Comparison of ENCODE assay signal across 17 cellular contexts in genomic region chr6:154306696-154307095, GRCh38. TPM values are rescaled to one million over a fixed set of nuclear protein-coding genes. Genes with fewer than 3 reads are reported as not detected.
DNase-seq lines count a peak whose midpoint lies in the region; ATAC-seq and TF ChIP-seq lines count a peak whose summit lies in the region.
"Had no signal": no experiment of that assay in that cellular context is flagged by ENCODE, and none has a peak within 500 bp of the region (broad histone marks: within the 10 kb centered on the region; RNA-seq: fewer than 3 reads in every experiment).

No MANE protein-coding gene starts in this region.

- H3K36me3 ChIP-seq in PC-9 (ENCODE audit: low read depth), result no peaks in the 10 kb centered on the region
- H3K36me3 ChIP-seq: SJCRH30 had no signal

- no peak overlapping the region for H3K27ac Mint-ChIP-seq in CD4-positive, alpha-beta T cell
- H3K27ac Mint-ChIP-seq: natural killer cell had no signal

- no peaks in the 10 kb centered on the region for H3K36me3 Mint-ChIP-seq in CD4-positive, alpha-beta T cell (ENCODE audit: low read depth)
- H3K36me3 Mint-ChIP-seq: natural killer cell had no signal

- POLR2A ChIA-PET in PC-9 (lab: Charles Lee; ENCODE audit: unreplicated experiment), result no interaction called here
- POLR2A ChIA-PET in CD4-positive, alpha-beta T cell (lab: Charles Lee), result no interaction called here

- H3K27ac ChIP-seq in PC-9, result no peak overlapping the region
- H3K27ac ChIP-seq in CD4-positive, alpha-beta T cell (ENCODE audit: low read depth, low read length), result no peak overlapping the region
- H3K27ac ChIP-seq: SJCRH30 had no signal

- H3K9me3 Mint-ChIP-seq in CD4-positive, alpha-beta T cell, result no peaks in the 10 kb centered on the region

- peak; percentile 59 for ATAC-seq in GM18498 (IDR thresholded peaks at IDR 0.05; ENCODE audit: unreplicated experiment)
- ATAC-seq in GM19455 (IDR thresholded peaks at IDR 0.05; ENCODE audit: unreplicated experiment), result peak; percentile 33
- peak; percentile 55 for ATAC-seq in HG02798 (IDR thresholded peaks at IDR 0.05; ENCODE audit: poor library complexity, unreplicated experiment)
- ATAC-seq in HG03521 (IDR thresholded peaks at IDR 0.05; ENCODE audit: unreplicated experiment), result peak; percentile 57
- no peak for ATAC-seq in CD4-positive, alpha-beta T cell (ENCODE audit: poor library complexity)
- ATAC-seq: activated CD4-positive, CD25-positive, alpha-beta regulatory T cell treated with anti-CD3 and anti-CD28 coated beads, Interleukin-2, amount 50 U/mL, for 24 hours; natural killer cell had no signal

- H3K9me2 ChIP-seq in PC-9 (ENCODE audit: insufficient read depth), result no peaks in the 10 kb centered on the region

- DNase-seq in PC-9 (no peak), midbrain (lab: John Stamatoyannopoulos, UW) (no peak), GDM1 (lab: John Stamatoyannopoulos, UW) (no peak)
- no peak for DNase-seq in CD4-positive, alpha-beta T cell
- DNase-seq: activated T-cell treated with anti-CD3 and anti-CD28 coated beads, Interleukin-2, amount 50 U/mL, for 48 hours; aorta; foreskin fibroblast; kidney glomerular epithelial cell; MM.1S; natural killer cell; NCI-H69; SJCRH30 had no signal

- intact Hi-C loops in PC-9 (cut with micrococcal nuclease; ENCODE audit: unreplicated experiment), result no loop called here
- intact Hi-C loops in CD4-positive, alpha-beta T cell (cut with DNase I, micrococcal nuclease), result no loop called here

- H3F3A ChIP-seq in PC-9 (ENCODE audit: insufficient read depth, low read depth), result no peaks in the 10 kb centered on the region

- no peaks in the 10 kb centered on the region for H3K9me3 ChIP-seq in PC-9 (ENCODE audit: insufficient read depth, low read depth)
- no peaks in the 10 kb centered on the region for H3K9me3 ChIP-seq in CD4-positive, alpha-beta T cell (ENCODE audit: control insufficient read depth, low read length)
- H3K9me3 ChIP-seq: SJCRH30 had no signal

- peaks cover 14% of the 10 kb centered on the region for H3K4me1 ChIP-seq in PC-9 (replicated peaks; ENCODE audit: insufficient read depth)

- CTCF ChIA-PET in PC-9 (lab: Charles Lee), result no interaction called here
- CTCF ChIA-PET in CD4-positive, alpha-beta T cell (lab: Charles Lee), result no interaction called here

- H3K79me2 ChIP-seq in PC-9 (ENCODE audit: low read depth), result no peaks in the 10 kb centered on the region

- H3K27me3 Mint-ChIP-seq in CD4-positive, alpha-beta T cell, result no peaks in the 10 kb centered on the region

- H3K27me3 ChIP-seq in PC-9 (ENCODE audit: insufficient read depth, low read depth), result no peaks in the 10 kb centered on the region
- H3K27me3 ChIP-seq in CD4-positive, alpha-beta T cell (ENCODE audit: control insufficient read depth, insufficient read depth, low read length), result no peaks in the 10 kb centered on the region
- H3K27me3 ChIP-seq: SJCRH30 had no signal

- no TSS peak for BruUV-seq in PC-9 (replicated peaks; lab: Mats Ljungman, UMichigan)

- no peak overlapping the region for H3K4me2 ChIP-seq in PC-9

- no peak for TF ChIP-seq CTCF in PC-9 (conservative IDR thresholded peaks at IDR 0.05)
- no peak for TF ChIP-seq CTCF in CD4-positive, alpha-beta T cell (IDR thresholded peaks at IDR 0.05)

- H3K4me3 ChIP-seq in PC-9, result no peak overlapping the region
- H3K4me3 ChIP-seq: SJCRH30 had no signal

- no peaks in the 10 kb centered on the region for H4K20me1 ChIP-seq in PC-9 (ENCODE audit: insufficient read depth)

- peaks cover 6% of the 10 kb centered on the region for H3K4me1 Mint-ChIP-seq in CD4-positive, alpha-beta T cell (ENCODE audit: low read depth)

- H3K4me3 Mint-ChIP-seq in CD4-positive, alpha-beta T cell, result no peak overlapping the region
- H3K4me3 Mint-ChIP-seq: natural killer cell had no signal

- H2AFZ ChIP-seq in PC-9, result no peak overlapping the region

RNA-seq across cellular contexts. Expression of gene IPCEF1, which starts 49.9 kb away (rescaled TPM):
- 0.28 and 0.57 TPM in 2 replicates for total RNA-seq in PC-9 (2021)
- 10 to 100 TPM; 92.4 to 96.8 TPM for total RNA-seq in CD4-positive, alpha-beta T cell

Comparison
In these comparisons a context has a peak if more than half of its experiments do, and no peak if none do; other contexts are left out.
1. RNA of gene IPCEF1, which starts 49.9 kb away (total RNA-seq): 92.4 to 96.8 TPM in CD4-positive, alpha-beta T cell; 0.28 to 0.57 TPM in PC-9; every median in the first group is over 10 times any median in the second.